In the genomic region with DNA sequence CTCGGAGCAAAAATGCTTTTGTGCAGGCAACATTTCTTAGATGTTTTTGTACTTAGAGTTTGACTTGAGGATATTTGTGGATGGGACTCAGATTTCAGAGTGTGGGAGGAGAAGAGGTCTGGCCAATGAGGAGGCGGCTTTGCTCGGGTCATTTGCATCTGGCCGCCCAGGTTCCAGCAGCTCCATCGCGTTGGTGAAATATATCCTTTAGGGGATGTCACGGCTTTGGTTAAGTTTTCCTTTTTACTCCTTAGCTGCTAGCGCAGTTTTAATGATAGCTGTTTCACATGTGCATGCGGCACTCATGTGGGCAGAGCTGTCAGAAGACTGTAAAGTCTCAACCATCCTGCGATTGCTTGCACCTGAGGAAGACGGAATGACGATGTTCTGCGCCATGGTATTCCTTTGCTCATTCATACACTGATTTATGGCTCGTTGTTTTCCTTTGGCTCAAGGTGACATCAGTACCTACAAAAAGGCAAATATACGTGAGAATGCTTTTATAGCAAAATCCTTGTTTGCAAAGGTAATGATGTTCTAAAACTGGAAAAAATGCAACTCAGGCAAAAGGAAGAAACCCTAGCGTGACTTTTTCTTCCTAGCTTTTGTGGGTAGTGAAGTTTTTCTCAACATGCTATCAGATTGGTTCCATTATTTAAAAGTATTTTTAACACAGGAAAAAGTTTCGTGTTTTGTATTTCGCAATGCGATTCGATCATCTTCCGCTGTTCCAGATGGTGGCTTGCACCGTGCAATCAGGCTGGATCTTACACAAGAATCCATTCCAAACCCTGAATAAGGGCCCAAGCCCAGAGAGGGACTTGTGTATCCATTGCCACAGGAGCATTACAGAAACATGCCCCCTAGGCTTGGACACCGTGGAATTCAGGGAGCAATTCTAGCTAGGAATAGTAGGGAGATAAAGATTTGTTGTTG, we compare ENCODE assay signal across 8 cellular contexts.
A peak's percentile ranks its signal among the peaks of the same experiment; 100 is the strongest.
DNase-seq lines count a peak whose midpoint lies in the region; TF ChIP-seq lines count a peak whose summit lies in the region.

No MANE protein-coding gene starts in this region.

- peaks cover 11% of the 10 kb centered on the region for H3K4me1 ChIP-seq in hepatocyte (ENCODE audit: insufficient read depth)

- peak; percentile 81 for DNase-seq in DMS53 treated with DMSO at 0.1 percent for 48 hours (lab: John Stamatoyannopoulos, UW; ENCODE audit: unreplicated experiment)
- DNase-seq in NCI-H187 treated with DMSO at 0.1 percent for 48 hours (lab: John Stamatoyannopoulos, UW): peak; percentile 23
- peak; percentile 92 for DNase-seq in astrocyte of the spinal cord (ENCODE audit: low read depth, low spot score)
- peak; percentile 89 for DNase-seq in hepatocyte (ENCODE audit: low spot score)
- peak; percentile 37 for DNase-seq in pulmonary artery endothelial cell (ENCODE audit: low read depth, low spot score)
- no peak for DNase-seq in WERI-Rb-1
- no peak for DNase-seq in activated CD4-positive, alpha-beta T cell treated with anti-CD3 and anti-CD28 coated beads, Interleukin-2, amount 50 U/mL, for 4 hours
- DNase-seq in germinal center (ENCODE audit: low spot score): no peak

- in situ Hi-C loops in astrocyte of the spinal cord (cut with HindIII; ENCODE audit: low sequenced_read_pairs): no loop called here

- no peak overlapping the region for H2AFZ ChIP-seq in hepatocyte

- H3K36me3 ChIP-seq in hepatocyte (replicated peaks; ENCODE audit: insufficient read depth, low read depth) (no peaks in the 10 kb centered on the region), WERI-Rb-1 (no peaks in the 10 kb centered on the region)

- WGBS in hepatocyte (ENCODE audit: low lambda C conversion rate, missing lambda C conversion rate): 36% methylated on average over 23 of the region's 23 CpGs

- H3K4me3 ChIP-seq in astrocyte of the spinal cord (ENCODE audit: low read depth, low read length) (peak overlapping the region; percentile 34), hepatocyte (no peak overlapping the region), WERI-Rb-1 (ENCODE audit: low read depth, low read length) (no peak overlapping the region)

- no peaks in the 10 kb centered on the region for H3K9me2 ChIP-seq in hepatocyte (replicated peaks; ENCODE audit: insufficient read depth)

- H3K9me3 ChIP-seq in hepatocyte (ENCODE audit: low read depth) (no peaks in the 10 kb centered on the region), WERI-Rb-1 (ENCODE audit: severe bottlenecking) (peaks cover 3% of the 10 kb centered on the region)

- no peaks in the 10 kb centered on the region for H3K79me2 ChIP-seq in hepatocyte

- H3K27me3 ChIP-seq in hepatocyte (no peaks in the 10 kb centered on the region), WERI-Rb-1 (ENCODE audit: insufficient read depth, low read depth, severe bottlenecking) (no peaks in the 10 kb centered on the region)

- peak overlapping the region; percentile 70 for H3K4me2 ChIP-seq in hepatocyte

- no peak for TF ChIP-seq CTCF in astrocyte of the spinal cord (IDR thresholded peaks at IDR 0.05; ENCODE audit: low read depth, low read length)
- no peak for TF ChIP-seq CTCF in hepatocyte (IDR thresholded peaks at IDR 0.05; ENCODE audit: poor library complexity)
- no peak for TF ChIP-seq CTCF in WERI-Rb-1 (IDR thresholded peaks at IDR 0.05; ENCODE audit: low read depth, low read length)

- H3K27ac ChIP-seq in hepatocyte: peak overlapping the region; percentile 52
- no peak overlapping the region for H3K27ac ChIP-seq in WERI-Rb-1

- no peaks in the 10 kb centered on the region for H4K20me1 ChIP-seq in hepatocyte (ENCODE audit: insufficient read depth, poor library complexity, severe bottlenecking)

Comparison
In these comparisons a context has a peak if more than half of its experiments do, and no peak if none do; other contexts are left out.
1. DNase-seq: peak in DMS53 treated with DMSO at 0.1 percent for 48 hours (single experiment), NCI-H187 treated with DMSO at 0.1 percent for 48 hours (single experiment), astrocyte of the spinal cord (single experiment), hepatocyte (single experiment) and pulmonary artery endothelial cell (single experiment); none in WERI-Rb-1 (single experiment), activated CD4-positive, alpha-beta T cell treated with anti-CD3 and anti-CD28 coated beads, Interleukin-2, amount 50 U/mL, for 4 hours (0 of 2) and germinal center (single experiment).